In genomic region chr9:35669331-35670145, GRCh38 we compare ENCODE assay signal across 17 cellular contexts. TPM values are rescaled to one million over a fixed set of nuclear protein-coding genes. Genes with fewer than 3 reads are reported as not detected.
DNase-seq lines count a peak whose midpoint lies in the region; ATAC-seq, FAIRE-seq and TF ChIP-seq lines count a peak whose summit lies in the region.
"Had no signal": no experiment of that assay in that cellular context is flagged by ENCODE, and none has a peak within 500 bp of the region (broad histone marks: within the 10 kb centered on the region; RNA-seq: fewer than 3 reads in every experiment).

No MANE protein-coding gene starts in this region.

- H3K4me3 ChIP-seq in astrocyte (ENCODE audit: insufficient read depth, low read depth, low read length) (no peak overlapping the region), thyroid gland (replicated peaks in 1 of 3) (no peak overlapping the region), right atrium auricular region (no peak overlapping the region)
- H3K4me3 ChIP-seq: gastroesophageal sphincter, lung, testis had no signal

- no peaks in the 10 kb centered on the region for H3K36me3 ChIP-seq in astrocyte (ENCODE audit: insufficient read depth, low read length)
- no peaks in the 10 kb centered on the region for H3K36me3 ChIP-seq in thyroid gland
- H3K36me3 ChIP-seq in right atrium auricular region = no peaks in the 10 kb centered on the region
- H3K36me3 ChIP-seq: gastroesophageal sphincter had no signal

- no peaks in the 10 kb centered on the region for H4K20me1 ChIP-seq in astrocyte (ENCODE audit: insufficient read depth, low read length)

- ATAC-seq in left lobe of liver = peak; percentile 79
- ATAC-seq: gastroesophageal sphincter had no signal

- no peaks in the 10 kb centered on the region for H3K9me3 Mint-ChIP-seq in astrocyte (ENCODE audit: unreplicated experiment)
- H3K9me3 Mint-ChIP-seq in activated naive CD8-positive, alpha-beta T cell treated with anti-CD3 and anti-CD28 coated beads for 36 hours = no peaks in the 10 kb centered on the region
- H3K9me3 Mint-ChIP-seq: dendritic cell treated with granulocyte-macrophage colony-stimulating factor and Interleukin-4, amounts not matched to agents 40 ng/mL and 50 ng/mL, for 4 days had no signal

- H3K27ac Mint-ChIP-seq in astrocyte (ENCODE audit: unreplicated experiment) = peak overlapping the region; percentile 49
- no peak overlapping the region for H3K27ac Mint-ChIP-seq in activated naive CD8-positive, alpha-beta T cell treated with anti-CD3 and anti-CD28 coated beads for 36 hours
- H3K27ac Mint-ChIP-seq: dendritic cell treated with granulocyte-macrophage colony-stimulating factor and Interleukin-4, amounts not matched to agents 40 ng/mL and 50 ng/mL, for 4 days had no signal

- H3K79me2 ChIP-seq in astrocyte (ENCODE audit: insufficient read depth, low read length) = no peaks in the 10 kb centered on the region

- H3K9ac ChIP-seq in astrocyte (ENCODE audit: low read length) = no peak overlapping the region

- H3K4me3 Mint-ChIP-seq in astrocyte (ENCODE audit: unreplicated experiment) = no peak overlapping the region
- H3K4me3 Mint-ChIP-seq in activated naive CD8-positive, alpha-beta T cell treated with anti-CD3 and anti-CD28 coated beads for 36 hours = no peak overlapping the region
- H3K4me3 Mint-ChIP-seq: dendritic cell treated with granulocyte-macrophage colony-stimulating factor and Interleukin-4, amounts not matched to agents 40 ng/mL and 50 ng/mL, for 4 days had no signal

- TF ChIP-seq POLR2A in thyroid gland (IDR thresholded peaks at IDR 0.05) = no peak

- 49 to 54% methylated on average over 6 of the region's 6 CpGs for WGBS in thyroid gland, 2 donors

- intact Hi-C loops in thyroid gland (cut with DNase I) = no loop called here

- no peaks in the 10 kb centered on the region for H3K9me3 ChIP-seq in astrocyte (ENCODE audit: insufficient read depth, low read depth, low read length)
- H3K9me3 ChIP-seq in thyroid gland = no peaks in the 10 kb centered on the region
- no peaks in the 10 kb centered on the region for H3K9me3 ChIP-seq in right atrium auricular region
- H3K9me3 ChIP-seq: gastroesophageal sphincter, testis had no signal

- H3K27me3 ChIP-seq in astrocyte (ENCODE audit: insufficient read depth, low read length) = peaks cover 11% of the 10 kb centered on the region
- H3K27me3 ChIP-seq in thyroid gland = no peaks in the 10 kb centered on the region
- H3K27me3 ChIP-seq in right atrium auricular region = no peaks in the 10 kb centered on the region
- H3K27me3 ChIP-seq: gastroesophageal sphincter, testis had no signal

- H3K27ac ChIP-seq in astrocyte (ENCODE audit: low read depth, low read length) (no peak overlapping the region), thyroid gland (peak overlapping the region in 2 of 3 donors; percentile 4 to 57), right atrium auricular region (no peak overlapping the region)
- H3K27ac ChIP-seq: gastroesophageal sphincter, testis had no signal

- no peak overlapping the region for H3K4me2 ChIP-seq in astrocyte (ENCODE audit: low read length)

- H3K36me3 Mint-ChIP-seq in astrocyte (ENCODE audit: low read depth, unreplicated experiment) = no peaks in the 10 kb centered on the region
- H3K36me3 Mint-ChIP-seq in activated naive CD8-positive, alpha-beta T cell treated with anti-CD3 and anti-CD28 coated beads for 36 hours = no peaks in the 10 kb centered on the region

- no peak for FAIRE-seq in astrocyte (lab: Jason Lieb, UNC)
- FAIRE-seq: GM18507 had no signal

- DNase-seq in NCI-H510A treated with DMSO at 0.1 percent for 48 hours (lab: John Stamatoyannopoulos, UW) (peak; percentile 55), NCI-H510A (lab: John Stamatoyannopoulos, UW) (no peak), astrocyte (ENCODE audit: low read depth) (peak; percentile 40), left lobe of liver (ENCODE audit: low spot score) (peak; percentile 80), thyroid gland (peak; percentile 54 to 55), right atrium auricular region (ENCODE audit: low spot score) (no peak)
- DNase-seq in activated naive CD8-positive, alpha-beta T cell treated with anti-CD3 and anti-CD28 coated beads for 36 hours = no peak
- no peak for DNase-seq in activated CD8-positive, alpha-beta memory T cell treated with anti-CD3 and anti-CD28 coated beads, Interleukin-2, amount 50 U/mL, for 48 hours
- DNase-seq: activated CD8-positive, alpha-beta memory T cell treated with anti-CD3 and anti-CD28 coated beads for 24 hours; activated naive CD4-positive, alpha-beta T cell treated with anti-CD3 and anti-CD28 coated beads, Interleukin-2, amount 50 U/mL, for 16 hours; NCI-H1417; T-helper 9 cell; testis had no signal

- H3K4me1 ChIP-seq in astrocyte (ENCODE audit: insufficient read depth, low read length) (peaks cover 20% of the 10 kb centered on the region), thyroid gland (peaks cover 9 to 11% of the 10 kb centered on the region in 2 donors), right atrium auricular region (peaks cover 0 to 20% of the 10 kb centered on the region in 2 donors)

- H3K27me3 Mint-ChIP-seq in astrocyte (ENCODE audit: low read depth, unreplicated experiment) = peaks cover 14% of the 10 kb centered on the region
- peaks cover 3% of the 10 kb centered on the region for H3K27me3 Mint-ChIP-seq in activated naive CD8-positive, alpha-beta T cell treated with anti-CD3 and anti-CD28 coated beads for 36 hours

- H3K4me1 Mint-ChIP-seq in astrocyte (ENCODE audit: low read depth, unreplicated experiment) = peaks cover 7% of the 10 kb centered on the region
- H3K4me1 Mint-ChIP-seq in activated naive CD8-positive, alpha-beta T cell treated with anti-CD3 and anti-CD28 coated beads for 36 hours = peaks cover 14% of the 10 kb centered on the region

- no peak overlapping the region for H2AFZ ChIP-seq in astrocyte (ENCODE audit: low read depth, low read length)

- TF ChIP-seq CTCF in astrocyte (IDR thresholded peaks at IDR 0.05; ENCODE audit: insufficient read depth, low read depth, low read length) (no peak), thyroid gland (IDR thresholded peaks at IDR 0.05) (no peak), right atrium auricular region (IDR thresholded peaks at IDR 0.05) (no peak)

RNA-seq across cellular contexts. Expression of gene CA9, which starts 4.2 kb away (rescaled TPM):
- total RNA-seq in astrocyte = not detected in 2 replicates
- 0.96 TPM for total RNA-seq in left lobe of liver
- total RNA-seq in thyroid gland = not detected
- 1 to 10 TPM; 1.5 to 2.7 TPM for total RNA-seq in activated naive CD8-positive, alpha-beta T cell treated with anti-CD3 and anti-CD28 coated beads for 36 hours
- total RNA-seq in right atrium auricular region = 1 to 10 TPM; 5.5 to 5.9 TPM

RNA-seq across cellular contexts. Expression of gene ARHGEF39, which starts 4.5 kb away (rescaled TPM):
- total RNA-seq in astrocyte = 0.53 and 1.0 TPM in 2 replicates
- 0.40 TPM for total RNA-seq in left lobe of liver
- under 1 TPM in 3 of 4 donors, not detected in 1; 0.27 to 0.45 (median 0.42) TPM for total RNA-seq in thyroid gland
- 10 to 100 TPM; 17.2 to 18.7 TPM for total RNA-seq in activated naive CD8-positive, alpha-beta T cell treated with anti-CD3 and anti-CD28 coated beads for 36 hours
- total RNA-seq in right atrium auricular region = under 1 TPM in 1 of 2 donors, not detected in 1; 0.44 TPM

RNA-seq across cellular contexts. Expression of gene CCDC107, which starts 11.4 kb away (rescaled TPM):
- 15.5 and 18.8 TPM in 2 replicates for total RNA-seq in astrocyte
- 12.6 TPM for total RNA-seq in left lobe of liver
- total RNA-seq in thyroid gland = 10 to 100 TPM; 21.0 to 40.9 (median 27.9) TPM
- total RNA-seq in activated naive CD8-positive, alpha-beta T cell treated with anti-CD3 and anti-CD28 coated beads for 36 hours = 1 to 10 TPM; 8.2 to 9.4 TPM
- total RNA-seq in right atrium auricular region = 10 to 100 TPM; 38.5 to 64.3 TPM

RNA-seq across cellular contexts. Expression of gene RMRP, which starts 11.7 kb away (rescaled TPM):
- total RNA-seq in astrocyte (13,402 and 14,410 TPM in 2 replicates), left lobe of liver (13,056 TPM), thyroid gland (over 10,000 TPM in 1 of 4 donors, 1,000 to 10,000 TPM in 3; 3,539 to 11,174 (median 6,303) TPM), right atrium auricular region (100 to 1,000 TPM in 1 of 2 donors, not detected in 1; 431 TPM)
- over 10,000 TPM in 1 of 2 experiments, 1,000 to 10,000 TPM in 1; 8,498 to 10,099 TPM for total RNA-seq in activated naive CD8-positive, alpha-beta T cell treated with anti-CD3 and anti-CD28 coated beads for 36 hours

RNA-seq across cellular contexts. Expression of gene SIT1, which starts 18.8 kb away (rescaled TPM):
- not detected in 2 replicates for total RNA-seq in astrocyte
- 0.23 TPM for total RNA-seq in left lobe of liver
- 1 to 10 TPM in 2 of 4 donors, under 1 TPM in 2; 0.63 to 3.8 (median 0.95) TPM for total RNA-seq in thyroid gland
- 10 to 100 TPM; 67.7 to 69.4 TPM for total RNA-seq in activated naive CD8-positive, alpha-beta T cell treated with anti-CD3 and anti-CD28 coated beads for 36 hours
- under 1 TPM in 1 of 2 donors, not detected in 1; 0.55 TPM for total RNA-seq in right atrium auricular region

Comparison
In these comparisons a context has a peak if more than half of its experiments do, and no peak if none do; other contexts are left out.
1. DNase-seq: peak in NCI-H510A treated with DMSO at 0.1 percent for 48 hours (single experiment), astrocyte (single experiment), left lobe of liver (single experiment) and thyroid gland (2 of 2); none in NCI-H510A (single experiment), activated naive CD8-positive, alpha-beta T cell treated with anti-CD3 and anti-CD28 coated beads for 36 hours (single experiment), activated CD8-positive, alpha-beta memory T cell treated with anti-CD3 and anti-CD28 coated beads, Interleukin-2, amount 50 U/mL, for 48 hours (single experiment) and right atrium auricular region (single experiment).
2. H3K27ac ChIP-seq: peak in thyroid gland (2 of 3); none in astrocyte (single experiment) and right atrium auricular region (0 of 2).